9 cellular contexts compared by ENCODE assay signal in genomic region chr2:127024769-127025356, GRCh38.
DNase-seq lines count a peak whose midpoint lies in the region; ATAC-seq and TF ChIP-seq lines count a peak whose summit lies in the region.
"Had no signal": no experiment of that assay in that cellular context is flagged by ENCODE, and none has a peak within 500 bp of the region (broad histone marks: within the 10 kb centered on the region; RNA-seq: fewer than 3 reads in every experiment).

No MANE protein-coding gene starts in this region.

- no peak for TF ChIP-seq POLR2A in body of pancreas (IDR thresholded peaks at IDR 0.05)

- POLR2A ChIA-PET in PC-3 (lab: Charles Lee; ENCODE audit: unreplicated experiment): no interaction called here

- H3K4me2 ChIP-seq in PC-3 (ENCODE audit: low read length): no peak overlapping the region

- no peaks in the 10 kb centered on the region for H3K79me2 ChIP-seq in PC-3 (ENCODE audit: low read length)

- no peak overlapping the region for H2AFZ ChIP-seq in PC-3 (ENCODE audit: low read length)

- CTCF ChIA-PET in PC-3 (lab: Charles Lee): no interaction called here

- intact Hi-C loops in body of pancreas (cut with DNase I) (no loop called here), PC-3 (cut with micrococcal nuclease) (no loop called here)

- H3K27me3 ChIP-seq in body of pancreas (no peaks in the 10 kb centered on the region), skeletal muscle tissue (ENCODE audit: control insufficient read depth in 3 of 3, insufficient read depth in 3 of 3, low read length in 3 of 3) (peaks cover 13 to 33% (median 27%) of the 10 kb centered on the region in 3 donors), PC-3 (ENCODE audit: low read length) (peaks cover 9% of the 10 kb centered on the region; the same call in 1 of the 2 replicates)

- no TSS peak for BruUV-seq in PC-3 (replicated peaks; lab: Mats Ljungman, UMichigan)

- ATAC-seq in body of pancreas: peak; percentile 38
- ATAC-seq in PC-3: no peak

- H3K27ac ChIP-seq in body of pancreas (no peak overlapping the region), skeletal muscle tissue (ENCODE audit: low read depth, low read length) (no peak overlapping the region), PC-3 (ENCODE audit: low read length) (no peak overlapping the region)
- H3K27ac ChIP-seq: C4-2B had no signal

- H4K20me1 ChIP-seq in PC-3 (ENCODE audit: low read length): no peaks in the 10 kb centered on the region

- 11 to 16% methylated on average over 9 to 29 of the region's 29 CpGs for WGBS in body of pancreas, 2 donors

- no peak overlapping the region for H3K9ac ChIP-seq in skeletal muscle tissue (ENCODE audit: low read depth in 1 of 3, low read length in 3 of 3)
- no peak overlapping the region for H3K9ac ChIP-seq in PC-3 (ENCODE audit: low read length)

- H3F3A ChIP-seq in PC-3 (ENCODE audit: low read length, unreplicated experiment): no peaks in the 10 kb centered on the region

- TF ChIP-seq CTCF in body of pancreas (IDR thresholded peaks at IDR 0.05) (peak in 2 of 7 experiments; percentile 17 to 22), PC-3 (conservative IDR thresholded peaks at IDR 0.05; ENCODE audit: low read depth, low read length) (no peak)

- peaks cover 12% of the 10 kb centered on the region for H3K4me1 ChIP-seq in body of pancreas
- peaks cover 12 to 13% (median 13%) of the 10 kb centered on the region in 3 donors for H3K4me1 ChIP-seq in skeletal muscle tissue (ENCODE audit: control insufficient read depth in 3 of 3, insufficient read depth in 3 of 3, low read length in 3 of 3)
- H3K4me1 ChIP-seq in PC-3 (ENCODE audit: insufficient read depth, low read length): no peaks in the 10 kb centered on the region

- H3K4me3 ChIP-seq in body of pancreas (no peak overlapping the region), skeletal muscle tissue (ENCODE audit: low read length in 3 of 3) (peak overlapping the region in 2 of 3 donors; percentile 61 to 63), PC-3 (ENCODE audit: low read length) (no peak overlapping the region)

- H3K9me3 ChIP-seq in body of pancreas (no peaks in the 10 kb centered on the region), skeletal muscle tissue (ENCODE audit: control insufficient read depth in 3 of 3, low read length in 3 of 3) (no peaks in the 10 kb centered on the region), PC-3 (ENCODE audit: low read length) (no peaks in the 10 kb centered on the region)

- H3K36me3 ChIP-seq in body of pancreas (replicated peaks in 1 of 2; ENCODE audit: insufficient read depth in 1 of 2, low read depth in 2 of 2) (no peaks in the 10 kb centered on the region), skeletal muscle tissue (ENCODE audit: control insufficient read depth in 3 of 3, insufficient read depth in 3 of 3, low read length in 3 of 3) (no peaks in the 10 kb centered on the region), PC-3 (ENCODE audit: low read depth, low read length) (no peaks in the 10 kb centered on the region)

- no peaks in the 10 kb centered on the region for H3K9me2 ChIP-seq in PC-3 (replicated peaks; ENCODE audit: low read length)

- DNase-seq in NCI-H524 (lab: John Stamatoyannopoulos, UW) (peak; percentile 83 to 92), NCI-H524 treated with DMSO at 0.1 percent for 48 hours (lab: John Stamatoyannopoulos, UW) (no peak), HuH-7.5 (ENCODE audit: low spot score) (peak; percentile 63), body of pancreas (peak in 2 of 4 donors; percentile 31 to 47), inferior parietal cortex (ENCODE audit: extremely low spot score) (peak; percentile 40), ureter (ENCODE audit: low spot score) (no peak), PC-3 (no peak)

Comparison
In these comparisons a context has a peak if more than half of its experiments do, and no peak if none do; other contexts are left out.
1. DNase-seq: peak in NCI-H524 (2 of 2), HuH-7.5 (single experiment) and inferior parietal cortex (single experiment); none in NCI-H524 treated with DMSO at 0.1 percent for 48 hours (single experiment), ureter (single experiment) and PC-3 (single experiment).
2. H3K4me3 ChIP-seq: peak in skeletal muscle tissue (2 of 3); none in body of pancreas (0 of 2) and PC-3 (single experiment).